3 cellular contexts compared by ENCODE assay signal in genomic region chr20:12433724-12434123, GRCh38.
"Had no signal": no experiment of that assay in that cellular context is flagged by ENCODE, and none has a peak within 500 bp of the region (broad histone marks: within the 10 kb centered on the region; RNA-seq: fewer than 3 reads in every experiment).

No MANE protein-coding gene starts in this region.

- H3K4me3 ChIP-seq: GM12878 had no signal

- ATAC-seq: GM12878 had no signal

- DNase-seq: GDM1, GF-D8 had no signal
